8 cellular contexts compared by ENCODE assay signal in the genomic region with DNA sequence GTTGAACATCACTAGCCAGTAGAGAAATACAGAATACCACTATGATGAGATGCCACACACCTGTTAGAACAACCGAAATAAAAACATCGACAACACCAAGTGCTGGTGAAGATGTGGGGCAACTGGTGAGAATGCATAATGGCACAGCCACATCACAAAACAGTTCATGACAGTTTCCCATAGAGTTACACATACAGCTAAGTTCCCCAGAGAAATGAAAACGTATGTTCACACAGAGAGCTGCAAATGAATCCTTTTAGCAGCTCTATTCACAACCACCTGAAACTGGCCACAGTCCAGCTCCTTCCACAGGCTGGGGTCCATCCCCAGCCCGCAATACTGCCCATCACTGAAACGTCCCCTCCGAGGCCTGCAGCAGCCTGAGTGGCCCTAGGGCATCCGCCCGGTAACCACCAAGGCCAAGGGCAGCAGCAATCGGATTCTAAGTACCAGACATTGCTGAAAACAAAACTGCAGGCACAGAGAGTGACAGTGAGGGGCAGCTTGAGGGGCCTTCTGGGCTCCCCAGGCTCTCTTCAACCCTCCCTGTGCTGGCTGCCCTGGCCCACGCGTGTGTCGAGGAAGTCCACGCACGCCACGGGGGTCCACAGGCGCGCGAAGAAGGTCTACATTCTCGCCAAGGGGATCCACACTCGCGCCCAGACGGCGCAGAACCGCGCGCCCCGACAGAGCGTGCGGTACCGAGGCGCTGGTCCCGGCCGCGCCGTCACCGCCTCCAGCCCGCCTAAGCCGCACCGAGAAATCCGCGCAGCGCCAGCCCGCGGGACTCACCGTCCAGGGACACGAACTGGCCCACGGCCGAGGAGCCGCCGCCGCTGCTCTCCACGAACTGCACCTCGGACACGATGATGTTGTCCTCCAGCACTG. TPM values are rescaled to one million over a fixed set of nuclear protein-coding genes. Genes with fewer than 3 reads are reported as not detected.
DNase-seq lines count a peak whose midpoint lies in the region; ATAC-seq and TF ChIP-seq lines count a peak whose summit lies in the region.

No MANE protein-coding gene starts in this region.

- DNase-seq in COLO668 (lab: John Stamatoyannopoulos, UW; ENCODE audit: unreplicated experiment) (peak; percentile 75), fibroblast of pulmonary artery (ENCODE audit: low read depth) (no peak), posterior vena cava (ENCODE audit: low spot score) (peak; percentile 88), NCI-H1105 (lab: John Stamatoyannopoulos, UW) (no peak), NCI-H446 (lab: John Stamatoyannopoulos, UW) (no peak)
- peak; percentile 37 for DNase-seq in activated CD4-positive, alpha-beta memory T cell treated with anti-CD3 and anti-CD28 coated beads, Interleukin-2, amount 10 ng/mL, durations not matched to agents 7 days and 5 days

- H3K4me3 Mint-ChIP-seq in activated CD4-positive, alpha-beta memory T cell treated with anti-CD3 and anti-CD28 coated beads, Interleukin-2, amount 10 ng/mL, durations not matched to agents 7 days and 5 days = peak overlapping the region; percentile 90

- peaks cover 39% of the 10 kb centered on the region for H3K4me1 Mint-ChIP-seq in activated CD4-positive, alpha-beta memory T cell treated with anti-CD3 and anti-CD28 coated beads, Interleukin-2, amount 10 ng/mL, durations not matched to agents 7 days and 5 days

- POLR2A ChIA-PET in activated CD4-positive, alpha-beta memory T cell treated with anti-CD3 and anti-CD28 coated beads, Interleukin-2, amount 10 ng/mL, durations not matched to agents 7 days and 5 days (lab: Charles Lee) = interaction anchor here (0.9 to 3.1 kb wide), 13 partner anchors 8 to 274 kb away, joined by 3 to 93 read pairs (median 4); partner anchors contain the start of genes BTBD6, GPR132, NUDT14 and PACS2

- peak; percentile 1 for ATAC-seq in GM19467 (IDR thresholded peaks at IDR 0.05; ENCODE audit: unreplicated experiment)
- peak; percentile 6 for ATAC-seq in HG03520 (IDR thresholded peaks at IDR 0.05; ENCODE audit: unreplicated experiment)

- CTCF ChIA-PET in activated CD4-positive, alpha-beta memory T cell treated with anti-CD3 and anti-CD28 coated beads, Interleukin-2, amount 10 ng/mL, durations not matched to agents 7 days and 5 days (lab: Charles Lee) = interaction anchor here (1.4 to 2.0 kb wide), 3 partner anchors 14 to 71 kb away, joined by 4 to 10 read pairs (median 8); partner anchors contain the start of genes BTBD6 and PACS2

- H3K27me3 Mint-ChIP-seq in activated CD4-positive, alpha-beta memory T cell treated with anti-CD3 and anti-CD28 coated beads, Interleukin-2, amount 10 ng/mL, durations not matched to agents 7 days and 5 days = no peaks in the 10 kb centered on the region

- H3K4me3 ChIP-seq in fibroblast of pulmonary artery (replicated peaks; ENCODE audit: low read depth, low read length) = peak overlapping the region; percentile 74

- peaks cover 4% of the 10 kb centered on the region for H3K36me3 Mint-ChIP-seq in activated CD4-positive, alpha-beta memory T cell treated with anti-CD3 and anti-CD28 coated beads, Interleukin-2, amount 10 ng/mL, durations not matched to agents 7 days and 5 days (ENCODE audit: low read depth)

- peak overlapping the region; percentile 81 for H3K27ac Mint-ChIP-seq in activated CD4-positive, alpha-beta memory T cell treated with anti-CD3 and anti-CD28 coated beads, Interleukin-2, amount 10 ng/mL, durations not matched to agents 7 days and 5 days

- H3K9me3 Mint-ChIP-seq in activated CD4-positive, alpha-beta memory T cell treated with anti-CD3 and anti-CD28 coated beads, Interleukin-2, amount 10 ng/mL, durations not matched to agents 7 days and 5 days = no peaks in the 10 kb centered on the region

- intact Hi-C loops in posterior vena cava (cut with DNase I) = no loop called here

- no peak for TF ChIP-seq CTCF in fibroblast of pulmonary artery (IDR thresholded peaks at IDR 0.05; ENCODE audit: low read length, missing control alignments)

RNA-seq across cellular contexts. Expression of gene BRF1, which starts 0.9 kb away (rescaled TPM):
- total RNA-seq in activated CD4-positive, alpha-beta memory T cell treated with anti-CD3 and anti-CD28 coated beads, Interleukin-2, amount 10 ng/mL, durations not matched to agents 7 days and 5 days = 10 to 100 TPM; 37.4 to 40.7 TPM
- 10 to 100 TPM; 18.8 to 19.4 TPM for total RNA-seq in posterior vena cava

RNA-seq across cellular contexts. Expression of gene PACS2, which starts 14.7 kb away (rescaled TPM):
- total RNA-seq in activated CD4-positive, alpha-beta memory T cell treated with anti-CD3 and anti-CD28 coated beads, Interleukin-2, amount 10 ng/mL, durations not matched to agents 7 days and 5 days = 10 to 100 TPM; 28.3 to 29.9 TPM
- 10 to 100 TPM; 61.3 to 69.4 TPM for total RNA-seq in posterior vena cava

RNA-seq across cellular contexts. Expression of gene BTBD6, which starts 51.6 kb away (rescaled TPM):
- 10 to 100 TPM; 44.2 to 45.7 TPM for total RNA-seq in activated CD4-positive, alpha-beta memory T cell treated with anti-CD3 and anti-CD28 coated beads, Interleukin-2, amount 10 ng/mL, durations not matched to agents 7 days and 5 days
- total RNA-seq in posterior vena cava = 10 to 100 TPM; 38.4 to 42.4 TPM

Comparison
In these comparisons a context has a peak if more than half of its experiments do, and no peak if none do; other contexts are left out.
1. DNase-seq: peak in COLO668 (single experiment), activated CD4-positive, alpha-beta memory T cell treated with anti-CD3 and anti-CD28 coated beads, Interleukin-2, amount 10 ng/mL, durations not matched to agents 7 days and 5 days (single experiment) and posterior vena cava (single experiment); none in fibroblast of pulmonary artery (single experiment), NCI-H1105 (single experiment) and NCI-H446 (0 of 2).